ENCODE assay signal across 15 cellular contexts in genomic region chr17:51434434-51435170, GRCh38.
A peak's percentile ranks its signal among the peaks of the same experiment; 100 is the strongest.
DNase-seq lines count a peak whose midpoint lies in the region; ATAC-seq, FAIRE-seq and TF ChIP-seq lines count a peak whose summit lies in the region.
"Had no signal": no experiment of that assay in that cellular context is flagged by ENCODE, and none has a peak within 500 bp of the region (broad histone marks: within the 10 kb centered on the region; RNA-seq: fewer than 3 reads in every experiment).

No MANE protein-coding gene starts in this region.

- ATAC-seq in omental fat pad (ENCODE audit: low FRiP score): no peak
- ATAC-seq: activated CD8-positive, alpha-beta memory T cell treated with anti-CD3 and anti-CD28 coated beads, Interleukin-2, amount 10 ng/mL, durations not matched to agents 7 days and 5 days; Right ventricle myocardium inferior had no signal

- FAIRE-seq in H1 (lab: Jason Lieb, UNC) (no peak), urothelium cell line (lab: Jason Lieb, UNC) (peak; percentile 97)

- no peak overlapping the region for H4K5ac ChIP-seq in H1 (ENCODE audit: insufficient read length, low read depth, low read length)

- peaks cover 41% of the 10 kb centered on the region for H3K4me1 Mint-ChIP-seq in activated T-cell treated with anti-CD3 and anti-CD28 coated beads, Interleukin-2, amount 50 U/mL, for 24 hours (ENCODE audit: low read depth)

- peaks cover 0 to 3% (median 0%) of the 10 kb centered on the region in 4 experiments; a peak in 2 of 7 replicates for H3K4me1 ChIP-seq in H1 (replicated peaks in 1 of 4; ENCODE audit: control insufficient read depth in 3 of 4, insufficient read depth in 4 of 4, low read length in 3 of 4)

- no peak overlapping the region for H2AK5ac ChIP-seq in H1 (ENCODE audit: low read depth, low read length)

- no peak overlapping the region for H3K14ac ChIP-seq in H1 (ENCODE audit: insufficient read length)

- no peaks in the 10 kb centered on the region for H3K79me1 ChIP-seq in H1 (ENCODE audit: low read depth, low read length)

- H2AFZ ChIP-seq in H1 (ENCODE audit: low read length): 0 out of 2 replicates have a peak overlapping the region, but pooled peaks have one; percentile 80

- no peak overlapping the region for H2BK15ac ChIP-seq in H1 (ENCODE audit: low read length)

- H4K91ac ChIP-seq in H1 (replicated peaks; ENCODE audit: insufficient read length, low read length): no peak overlapping the region

- H3K27me3 ChIP-seq in H1 (replicated peaks in 1 of 4; ENCODE audit: control insufficient read depth in 3 of 4, extremely low read depth in 1 of 4, insufficient read depth in 3 of 4, low read length in 3 of 4): no peaks in the 10 kb centered on the region
- H3K27me3 ChIP-seq: cardiac muscle cell had no signal

- H3K9me3 Mint-ChIP-seq in activated T-cell treated with anti-CD3 and anti-CD28 coated beads, Interleukin-2, amount 50 U/mL, for 24 hours: no peaks in the 10 kb centered on the region

- no peak overlapping the region for H3K23ac ChIP-seq in H1 (ENCODE audit: insufficient read length)

- no peaks in the 10 kb centered on the region for H3K27me3 Mint-ChIP-seq in activated T-cell treated with anti-CD3 and anti-CD28 coated beads, Interleukin-2, amount 50 U/mL, for 24 hours
- H3K27me3 Mint-ChIP-seq: progenitor cell of endocrine pancreas had no signal

- H3K9me3 ChIP-seq in H1 (ENCODE audit: insufficient read depth in 2 of 2, low read depth in 1 of 2, low read length in 1 of 2): peaks cover 6 to 10% of the 10 kb centered on the region in 2 experiments; a peak in 1 of 4 replicates

- H3K23me2 ChIP-seq in H1 (ENCODE audit: low read depth, low read length): no peaks in the 10 kb centered on the region

- no peak overlapping the region for H2BK120ac ChIP-seq in H1 (replicated peaks; ENCODE audit: low read depth, low read length)

- H3K4me3 ChIP-seq in H1 (ENCODE audit: extremely low read depth in 1 of 4, insufficient read depth in 2 of 4, low read depth in 3 of 4, low read length in 4 of 4): no peak overlapping the region
- H3K4me3 ChIP-seq: cardiac muscle cell had no signal

- TF ChIP-seq CTCF in H1 (IDR thresholded peaks at IDR 0.05; ENCODE audit: control extremely low read depth in 1 of 3, insufficient read depth in 1 of 3, low read depth in 1 of 3, low read length in 3 of 3) (no peak), omental fat pad (IDR thresholded peaks at IDR 0.05) (no peak)

- H3K4ac ChIP-seq in H1 (replicated peaks; ENCODE audit: insufficient read length, low read depth, low read length): no peak overlapping the region

- no peaks in the 10 kb centered on the region for H3K79me2 ChIP-seq in H1 (ENCODE audit: control insufficient read depth in 1 of 2, insufficient read depth in 2 of 2, low read length in 2 of 2)

- H3K18ac ChIP-seq in H1 (ENCODE audit: extremely low read depth, low read length): no peak overlapping the region

- no peak for TF ChIP-seq EP300 in H1 (IDR thresholded peaks at IDR 0.05; ENCODE audit: borderline replicate concordance in 1 of 2, low read depth in 2 of 2, low read length in 2 of 2)

- no peak overlapping the region for H4K8ac ChIP-seq in H1 (ENCODE audit: extremely low read depth, insufficient read depth, low read length)

- H3K56ac ChIP-seq in H1 (replicated peaks; ENCODE audit: insufficient read length, low read depth, low read length): no peak overlapping the region

- H4K20me1 ChIP-seq in H1 (replicated peaks in 1 of 2; ENCODE audit: control insufficient read depth in 1 of 2, insufficient read depth in 2 of 2, low read length in 2 of 2): no peaks in the 10 kb centered on the region

- no peak for TF ChIP-seq RAD21 in H1 (IDR thresholded peaks at IDR 0.05 in 1 of 2, conservative IDR thresholded peaks at IDR 0.05 in 1 of 2; ENCODE audit: low read depth in 2 of 2, low read length in 2 of 2)

- H3K4me3 Mint-ChIP-seq in activated T-cell treated with anti-CD3 and anti-CD28 coated beads, Interleukin-2, amount 50 U/mL, for 24 hours: no peak overlapping the region
- H3K4me3 Mint-ChIP-seq: activated CD8-positive, alpha-beta memory T cell treated with anti-CD3 and anti-CD28 coated beads, Interleukin-2, amount 10 ng/mL, durations not matched to agents 7 days and 5 days had no signal

- no peak for DNase-seq in activated T-cell treated with anti-CD3 and anti-CD28 coated beads, Interleukin-2, amount 50 U/mL, for 24 hours
- no peak for DNase-seq in activated T-cell treated with anti-CD3 and anti-CD28 coated beads for 4 hours
- DNase-seq in NCI-H748 treated with DMSO at 0.1 percent for 48 hours (lab: John Stamatoyannopoulos, UW): peak; percentile 68
- DNase-seq in H1 (ENCODE audit: low read depth in 1 of 2, low spot score in 2 of 2): no peak
- DNase-seq in urothelium cell line (ENCODE audit: low spot score): peak; percentile 62
- DNase-seq in COLO829 (ENCODE audit: low spot score): no peak
- DNase-seq in omental fat pad (ENCODE audit: low spot score): no peak
- no peak for DNase-seq in NCI-H2196 (lab: John Stamatoyannopoulos, UW; ENCODE audit: unreplicated experiment)
- DNase-seq: activated CD8-positive, alpha-beta memory T cell treated with anti-CD3 and anti-CD28 coated beads, Interleukin-2, amount 10 ng/mL, durations not matched to agents 7 days and 5 days; islet precursor cell; NCI-H1417 treated with DMSO at 0.1 percent for 48 hours; NCI-H524 treated with DMSO at 0.1 percent for 48 hours had no signal

- H2BK12ac ChIP-seq in H1 (ENCODE audit: low read depth, low read length): no peak overlapping the region

- CTCF ChIA-PET in H1 (lab: Charles Lee; ENCODE audit: partially characterized antibody): interaction anchor here (0.6 to 2.9 kb wide), 14 partner anchors 9 to 610 kb away, joined by 3 to 21 read pairs (median 6); no protein-coding TSS in a partner anchor

- H3K27ac ChIP-seq in H1 (ENCODE audit: low read depth, low read length): no peak overlapping the region
- H3K27ac ChIP-seq: cardiac muscle cell had no signal

- no peak overlapping the region for H2BK5ac ChIP-seq in H1 (ENCODE audit: low read depth, low read length)

- H3K36me3 ChIP-seq in H1 (ENCODE audit: control insufficient read depth in 2 of 4, insufficient read depth in 4 of 4, low read length in 3 of 4): no peaks in the 10 kb centered on the region
- H3K36me3 ChIP-seq: cardiac muscle cell had no signal

- H3K9ac ChIP-seq in H1 (replicated peaks in 1 of 4; ENCODE audit: extremely low read depth in 1 of 4, low read depth in 3 of 4, low read length in 3 of 4): no peak overlapping the region

- H3K27ac Mint-ChIP-seq in activated T-cell treated with anti-CD3 and anti-CD28 coated beads, Interleukin-2, amount 50 U/mL, for 24 hours: peak overlapping the region; percentile 30
- H3K27ac Mint-ChIP-seq: progenitor cell of endocrine pancreas had no signal

- H3K36me3 Mint-ChIP-seq in activated T-cell treated with anti-CD3 and anti-CD28 coated beads, Interleukin-2, amount 50 U/mL, for 24 hours (ENCODE audit: low read depth): no peaks in the 10 kb centered on the region
- H3K36me3 Mint-ChIP-seq: activated CD8-positive, alpha-beta memory T cell treated with anti-CD3 and anti-CD28 coated beads, Interleukin-2, amount 10 ng/mL, durations not matched to agents 7 days and 5 days had no signal

- H2BK20ac ChIP-seq in H1 (ENCODE audit: low read length): no peak overlapping the region

- H3K4me2 ChIP-seq in H1 (ENCODE audit: insufficient read depth in 1 of 2, low read depth in 2 of 2, low read length in 2 of 2): no peak overlapping the region

- no peak for TF ChIP-seq POLR2A in H1 (IDR thresholded peaks at IDR 0.05; ENCODE audit: control extremely low read depth in 1 of 2, low read depth in 2 of 2, low read length in 2 of 2)

- POLR2A ChIA-PET in H1 (lab: Charles Lee; ENCODE audit: partially characterized antibody): no interaction called here

- WGBS in H1 (ENCODE audit: extremely low coverage in 1 of 2, insufficient coverage in 1 of 2, insufficient read length in 1 of 2, insufficient replicate concordance in 2 of 2, low coverage in 1 of 2, low lambda C conversion rate in 2 of 2, missing lambda C conversion rate in 1 of 2), 2 experiments: 94% methylated on average over 7 of the region's 7 CpGs; no CpG with 5 or more reads in 1 of the 2 experiments

TF ChIP-seq in H1, 55 proteins besides CTCF, POLR2A, EP300 and RAD21:
- TF ChIP-seq E2F6 (IDR thresholded peaks at IDR 0.05) (peak; percentile 62; the same call in 1 of the 2 replicates), POLR2AphosphoS5 (IDR thresholded peaks at IDR 0.05; ENCODE audit: low read depth, low read length) (no peak), MAX (IDR thresholded peaks at IDR 0.05) (0 out of 2 replicates have a peak, but pooled peaks have one; percentile 13), ATF3 (IDR thresholded peaks at IDR 0.05; ENCODE audit: insufficient read depth, low read depth, low read length) (no peak)

Comparison
In these comparisons a context has a peak if more than half of its experiments do, and no peak if none do; other contexts are left out.
1. DNase-seq: peak in NCI-H748 treated with DMSO at 0.1 percent for 48 hours (single experiment) and urothelium cell line (single experiment); none in activated T-cell treated with anti-CD3 and anti-CD28 coated beads, Interleukin-2, amount 50 U/mL, for 24 hours (single experiment), activated T-cell treated with anti-CD3 and anti-CD28 coated beads for 4 hours (single experiment), H1 (0 of 2), COLO829 (single experiment), omental fat pad (single experiment) and NCI-H2196 (single experiment).